Comparison of ENCODE assay signal across 9 cellular contexts in the genomic region with DNA sequence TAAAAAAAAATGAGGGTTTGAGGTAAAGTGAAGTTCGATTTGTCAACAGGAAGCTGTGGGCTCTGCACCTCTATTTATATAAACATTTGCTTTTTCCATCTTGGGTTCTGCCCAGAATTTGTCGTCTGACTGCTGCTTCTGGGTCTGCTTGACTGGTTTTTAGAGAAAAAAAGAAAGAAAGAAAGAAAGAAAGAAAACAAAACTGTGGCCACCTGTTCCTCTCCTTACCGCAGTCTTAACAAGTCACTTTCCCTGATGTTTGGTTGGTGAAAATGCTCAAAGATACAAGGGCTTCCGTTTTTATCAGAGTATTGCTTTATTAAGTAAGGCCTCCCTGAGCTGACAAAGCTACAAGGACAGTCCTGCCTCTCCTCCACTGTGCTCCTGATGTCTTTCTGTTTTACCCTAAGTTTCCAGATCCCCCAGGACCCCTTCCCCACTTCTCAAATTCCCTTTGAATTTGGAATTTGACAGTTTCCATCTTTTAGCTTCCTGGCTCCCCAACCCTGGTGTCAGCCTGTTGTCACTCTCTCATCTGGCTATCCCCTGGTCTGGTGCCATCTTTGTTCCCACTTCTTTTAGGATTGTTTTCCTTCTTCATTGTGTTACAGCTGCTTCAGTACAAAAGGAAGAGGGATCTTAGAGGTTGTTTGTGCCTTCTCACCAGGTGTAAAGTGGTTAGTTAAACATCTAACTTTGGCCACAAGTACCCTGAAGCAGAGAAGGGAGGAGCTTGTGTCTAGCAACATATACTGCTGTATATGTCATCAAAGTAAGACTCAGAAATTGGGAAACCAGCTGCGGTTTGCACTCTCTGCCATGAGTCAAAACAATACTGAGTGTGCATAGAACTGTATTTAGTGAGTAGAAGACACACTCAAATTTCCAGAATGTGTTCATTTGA. TPM values are rescaled to one million over a fixed set of nuclear protein-coding genes. Genes with fewer than 3 reads are reported as not detected.
DNase-seq lines count a peak whose midpoint lies in the region; ATAC-seq and TF ChIP-seq lines count a peak whose summit lies in the region.
"Had no signal": no experiment of that assay in that cellular context is flagged by ENCODE, and none has a peak within 500 bp of the region (broad histone marks: within the 10 kb centered on the region; RNA-seq: fewer than 3 reads in every experiment).

No MANE protein-coding gene starts in this region.

- peak; percentile 10 to 44 for DNase-seq in stimulated activated CD4-positive, alpha-beta T cell treated with anti-CD3 and anti-CD28 coated beads, Interleukin-4, amount 100 ng/mL, for 48 hours (ENCODE audit: low read depth in 2 of 2)
- DNase-seq in RPMI8226, result no peak
- no peak for DNase-seq in NCI-H187 (lab: John Stamatoyannopoulos, UW)
- no peak for DNase-seq in omental fat pad (ENCODE audit: low spot score)

- ATAC-seq in GM21526 (IDR thresholded peaks at IDR 0.05; ENCODE audit: low FRiP score, unreplicated experiment), result peak; percentile 57
- ATAC-seq in activated T-helper 17 cell treated with anti-CD3 and anti-CD28 coated beads, Interleukin-2, amount 50 U/mL, for 72 hours (replicated peaks), result peak; percentile 84
- no peak for ATAC-seq in omental fat pad (ENCODE audit: low FRiP score)

- peaks cover 27% of the 10 kb centered on the region for H3F3A ChIP-seq in DOHH2 (ENCODE audit: control insufficient read depth, insufficient read depth)

- peak overlapping the region; percentile 92 for H3K27ac ChIP-seq in DOHH2 (ENCODE audit: low read depth, low read length)

- H3K27ac Mint-ChIP-seq in IgD-negative memory B cell, result peak overlapping the region; percentile 83 to 95 (median 95)
- H3K27ac Mint-ChIP-seq in activated T-helper 17 cell treated with anti-CD3 and anti-CD28 coated beads, Interleukin-2, amount 50 U/mL, for 72 hours, result peak overlapping the region; percentile 44

- no peaks in the 10 kb centered on the region; the same call in 1 of the 2 replicates for H3K9me2 ChIP-seq in DOHH2 (replicated peaks; ENCODE audit: control insufficient read depth, low read length)

- H3K79me2 ChIP-seq in DOHH2 (ENCODE audit: control insufficient read depth, low read length), result no peaks in the 10 kb centered on the region

- TF ChIP-seq CTCF in DOHH2 (IDR thresholded peaks at IDR 0.05; ENCODE audit: low read depth, low read length, poor library complexity, severe bottlenecking) (no peak), omental fat pad (IDR thresholded peaks at IDR 0.05) (no peak)

- H3K27me3 ChIP-seq in DOHH2 (ENCODE audit: control insufficient read depth, low read length), result no peaks in the 10 kb centered on the region

- H3K36me3 Mint-ChIP-seq in IgD-negative memory B cell, result no peaks in the 10 kb centered on the region
- H3K36me3 Mint-ChIP-seq in activated T-helper 17 cell treated with anti-CD3 and anti-CD28 coated beads, Interleukin-2, amount 50 U/mL, for 72 hours (ENCODE audit: low read depth), result no peaks in the 10 kb centered on the region

- no peaks in the 10 kb centered on the region for H3K9me3 ChIP-seq in DOHH2 (ENCODE audit: control insufficient read depth, insufficient read depth, low read length)

- peak overlapping the region; percentile 68 for H3K4me3 ChIP-seq in DOHH2 (ENCODE audit: low read length)

- H4K20me1 ChIP-seq in DOHH2 (ENCODE audit: control insufficient read depth, insufficient read depth, low read depth, low read length), result no peaks in the 10 kb centered on the region

- H3K4me2 ChIP-seq in DOHH2 (ENCODE audit: low read length), result peak overlapping the region; percentile 89

- peaks cover 4% of the 10 kb centered on the region; the same call in 1 of the 2 replicates for H3K36me3 ChIP-seq in DOHH2 (ENCODE audit: control insufficient read depth, low read length)

- H3K27me3 Mint-ChIP-seq in IgD-negative memory B cell, result no peaks in the 10 kb centered on the region
- peaks cover 9% of the 10 kb centered on the region for H3K27me3 Mint-ChIP-seq in activated T-helper 17 cell treated with anti-CD3 and anti-CD28 coated beads, Interleukin-2, amount 50 U/mL, for 72 hours

- peaks cover 0 to 6% (median 3%) of the 10 kb centered on the region in 3 donors for H3K9me3 Mint-ChIP-seq in IgD-negative memory B cell
- no peaks in the 10 kb centered on the region for H3K9me3 Mint-ChIP-seq in activated T-helper 17 cell treated with anti-CD3 and anti-CD28 coated beads, Interleukin-2, amount 50 U/mL, for 72 hours

- peaks cover 52% of the 10 kb centered on the region for H3K4me1 ChIP-seq in DOHH2 (ENCODE audit: control insufficient read depth, low read length)

- peak overlapping the region; percentile 46 to 87 (median 69) for H3K4me3 Mint-ChIP-seq in IgD-negative memory B cell
- peak overlapping the region; percentile 57 for H3K4me3 Mint-ChIP-seq in activated T-helper 17 cell treated with anti-CD3 and anti-CD28 coated beads, Interleukin-2, amount 50 U/mL, for 72 hours

- H3K4me1 Mint-ChIP-seq in IgD-negative memory B cell, result peaks cover 40 to 57% (median 50%) of the 10 kb centered on the region in 3 donors
- peaks cover 33% of the 10 kb centered on the region for H3K4me1 Mint-ChIP-seq in activated T-helper 17 cell treated with anti-CD3 and anti-CD28 coated beads, Interleukin-2, amount 50 U/mL, for 72 hours

RNA-seq across cellular contexts. Expression of gene MFAP5, which starts 18.0 kb away (rescaled TPM):
- polyA plus RNA-seq in IgD-negative memory B cell, result not detected
- total RNA-seq in activated T-helper 17 cell treated with anti-CD3 and anti-CD28 coated beads, Interleukin-2, amount 50 U/mL, for 72 hours, result not detected
- total RNA-seq in omental fat pad, result 100 to 1,000 TPM in 2 of 4 donors, 10 to 100 TPM in 2; 34.5 to 793 (median 148) TPM
- total RNA-seq: dermis microvascular lymphatic vessel endothelial cell had no signal

RNA-seq across cellular contexts. Expression of gene AICDA, which starts 31.9 kb away (rescaled TPM):
- 2.1 TPM for polyA plus RNA-seq in IgD-negative memory B cell
- not detected for total RNA-seq in activated T-helper 17 cell treated with anti-CD3 and anti-CD28 coated beads, Interleukin-2, amount 50 U/mL, for 72 hours
- under 1 TPM in 1 of 4 donors, not detected in 3; 0.63 TPM for total RNA-seq in omental fat pad
- total RNA-seq: dermis microvascular lymphatic vessel endothelial cell had no signal

RNA-seq across cellular contexts. Expression of gene RIMKLB, which starts 53.2 kb away (rescaled TPM):
- polyA plus RNA-seq in IgD-negative memory B cell, result 10.9 TPM
- 1 to 10 TPM in 1 of 2 donors, under 1 TPM in 1; 0.95 to 1.4 TPM for total RNA-seq in activated T-helper 17 cell treated with anti-CD3 and anti-CD28 coated beads, Interleukin-2, amount 50 U/mL, for 72 hours
- total RNA-seq in omental fat pad, result 100 to 1,000 TPM in 1 of 4 donors, 10 to 100 TPM in 3; 53.9 to 202 (median 62.6) TPM

Comparison
In these comparisons a context has a peak if more than half of its experiments do, and no peak if none do; other contexts are left out.
1. DNase-seq: peak in stimulated activated CD4-positive, alpha-beta T cell treated with anti-CD3 and anti-CD28 coated beads, Interleukin-4, amount 100 ng/mL, for 48 hours (2 of 2); none in RPMI8226 (single experiment), NCI-H187 (0 of 2) and omental fat pad (single experiment).
2. RNA of gene MFAP5, which starts 18.0 kb away (total RNA-seq): 34.5 to 793 TPM in omental fat pad; not detected in activated T-helper 17 cell treated with anti-CD3 and anti-CD28 coated beads, Interleukin-2, amount 50 U/mL, for 72 hours; every median in the first group is over 10 times any median in the second.
3. RNA of gene RIMKLB, which starts 53.2 kb away (total RNA-seq): 53.9 to 202 TPM in omental fat pad; 0.95 to 1.4 TPM in activated T-helper 17 cell treated with anti-CD3 and anti-CD28 coated beads, Interleukin-2, amount 50 U/mL, for 72 hours; every median in the first group is over 10 times any median in the second.